ENCODE assay signal across 1 cellular context in genomic region chr3:193662757-193663322, GRCh38.
TF ChIP-seq lines count a peak whose summit lies in the region.

No MANE protein-coding gene starts in this region.

TF ChIP-seq in K562, 482 proteins besides CTCF, POLR2A, EP300 and RAD21 (continued from another document and continues in another):
- TF ChIP-seq, protein P1, sequence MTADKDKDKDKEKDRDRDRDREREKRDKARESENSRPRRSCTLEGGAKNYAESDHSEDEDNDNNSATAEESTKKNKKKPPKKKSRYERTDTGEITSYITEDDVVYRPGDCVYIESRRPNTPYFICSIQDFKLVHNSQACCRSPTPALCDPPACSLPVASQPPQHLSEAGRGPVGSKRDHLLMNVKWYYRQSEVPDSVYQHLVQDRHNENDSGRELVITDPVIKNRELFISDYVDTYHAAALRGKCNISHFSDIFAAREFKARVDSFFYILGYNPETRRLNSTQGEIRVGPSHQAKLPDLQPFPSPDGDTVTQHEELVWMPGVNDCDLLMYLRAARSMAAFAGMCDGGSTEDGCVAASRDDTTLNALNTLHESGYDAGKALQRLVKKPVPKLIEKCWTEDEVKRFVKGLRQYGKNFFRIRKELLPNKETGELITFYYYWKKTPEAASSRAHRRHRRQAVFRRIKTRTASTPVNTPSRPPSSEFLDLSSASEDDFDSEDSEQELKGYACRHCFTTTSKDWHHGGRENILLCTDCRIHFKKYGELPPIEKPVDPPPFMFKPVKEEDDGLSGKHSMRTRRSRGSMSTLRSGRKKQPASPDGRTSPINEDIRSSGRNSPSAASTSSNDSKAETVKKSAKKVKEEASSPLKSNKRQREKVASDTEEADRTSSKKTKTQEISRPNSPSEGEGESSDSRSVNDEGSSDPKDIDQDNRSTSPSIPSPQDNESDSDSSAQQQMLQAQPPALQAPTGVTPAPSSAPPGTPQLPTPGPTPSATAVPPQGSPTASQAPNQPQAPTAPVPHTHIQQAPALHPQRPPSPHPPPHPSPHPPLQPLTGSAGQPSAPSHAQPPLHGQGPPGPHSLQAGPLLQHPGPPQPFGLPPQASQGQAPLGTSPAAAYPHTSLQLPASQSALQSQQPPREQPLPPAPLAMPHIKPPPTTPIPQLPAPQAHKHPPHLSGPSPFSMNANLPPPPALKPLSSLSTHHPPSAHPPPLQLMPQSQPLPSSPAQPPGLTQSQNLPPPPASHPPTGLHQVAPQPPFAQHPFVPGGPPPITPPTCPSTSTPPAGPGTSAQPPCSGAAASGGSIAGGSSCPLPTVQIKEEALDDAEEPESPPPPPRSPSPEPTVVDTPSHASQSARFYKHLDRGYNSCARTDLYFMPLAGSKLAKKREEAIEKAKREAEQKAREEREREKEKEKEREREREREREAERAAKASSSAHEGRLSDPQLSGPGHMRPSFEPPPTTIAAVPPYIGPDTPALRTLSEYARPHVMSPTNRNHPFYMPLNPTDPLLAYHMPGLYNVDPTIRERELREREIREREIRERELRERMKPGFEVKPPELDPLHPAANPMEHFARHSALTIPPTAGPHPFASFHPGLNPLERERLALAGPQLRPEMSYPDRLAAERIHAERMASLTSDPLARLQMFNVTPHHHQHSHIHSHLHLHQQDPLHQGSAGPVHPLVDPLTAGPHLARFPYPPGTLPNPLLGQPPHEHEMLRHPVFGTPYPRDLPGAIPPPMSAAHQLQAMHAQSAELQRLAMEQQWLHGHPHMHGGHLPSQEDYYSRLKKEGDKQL (CRISPR knock-in tag; IDR thresholded peaks at IDR 0.05; ENCODE audit: borderline replicate concordance) = no peak
- TF ChIP-seq SRF (CRISPR knock-in tag; IDR thresholded peaks at IDR 0.05) (no peak), FOS (IDR thresholded peaks at IDR 0.05; ENCODE audit: extremely low read depth, insufficient read length) (no peak), NELFE (IDR thresholded peaks at IDR 0.05; ENCODE audit: insufficient read depth, insufficient read length) (no peak), LEF1 (IDR thresholded peaks at IDR 0.05) (peak; percentile 50; the same call in 1 of the 2 replicates), NR2C2 (CRISPR knock-in tag; IDR thresholded peaks at IDR 0.05) (no peak), NR2C2 (tag; IDR thresholded peaks at IDR 0.05) (no peak), TRIM28 (IDR thresholded peaks at IDR 0.05) (no peak), BCOR (IDR thresholded peaks at IDR 0.05) (no peak), RBM15 (IDR thresholded peaks at IDR 0.05; ENCODE audit: insufficient read depth, low read length) (no peak), ETV1 (tag; conservative IDR thresholded peaks at IDR 0.05; ENCODE audit: low read depth) (peak; percentile 81), CSDE1 (IDR thresholded peaks at IDR 0.05) (no peak), HDGF (IDR thresholded peaks at IDR 0.05) (no peak), NR2C1 (IDR thresholded peaks at IDR 0.05) (no peak), NR2C1 (tag; IDR thresholded peaks at IDR 0.05) (no peak), FOXA3 (CRISPR knock-in tag; conservative IDR thresholded peaks at IDR 0.05 in 1 of 2, IDR thresholded peaks at IDR 0.05 in 1 of 2) (0 out of 4 replicates have a peak, but pooled peaks of 1 of the 2 experiments have one; percentile 8), CBX1 (IDR thresholded peaks at IDR 0.05; ENCODE audit: low read depth) (no peak), JUND (IDR thresholded peaks at IDR 0.05; ENCODE audit: borderline replicate concordance, low read depth, low read length) (0 out of 2 replicates have a peak, but pooled peaks have one; percentile 7), JUND (tag; IDR thresholded peaks at IDR 0.05; ENCODE audit: borderline replicate concordance, low read depth, low read length) (peak; percentile 28; the same call in 1 of the 3 replicates), ARID1B (IDR thresholded peaks at IDR 0.05) (peak; percentile 46; the same call in 1 of the 2 replicates), VEZF1 (CRISPR knock-in tag; IDR thresholded peaks at IDR 0.05) (no peak), PRMT5 (CRISPR knock-in tag; IDR thresholded peaks at IDR 0.05) (no peak), TCF3 (CRISPR knock-in tag; IDR thresholded peaks at IDR 0.05) (0 out of 2 replicates have a peak, but pooled peaks have one; percentile 7), XRCC5 (IDR thresholded peaks at IDR 0.05; ENCODE audit: low read depth, low read length) (no peak), ZNF311 (CRISPR knock-in tag; IDR thresholded peaks at IDR 0.05) (0 out of 2 replicates have a peak, but pooled peaks have one; percentile 50), JUN (IDR thresholded peaks at IDR 0.05; ENCODE audit: borderline replicate concordance, low read depth, low read length) (no peak), JUN (CRISPR knock-in tag; IDR thresholded peaks at IDR 0.05; ENCODE audit: borderline replicate concordance) (no peak), ZBTB1 (CRISPR knock-in tag; IDR thresholded peaks at IDR 0.05; ENCODE audit: borderline replicate concordance, low read depth) (no peak), NR1H2 (CRISPR knock-in tag; IDR thresholded peaks at IDR 0.05) (no peak), MAFG (tag; conservative IDR thresholded peaks at IDR 0.05) (peak; percentile 62; the same call in 1 of the 2 replicates), GABPA (tag; conservative IDR thresholded peaks at IDR 0.05; ENCODE audit: low read depth) (no peak), SMAD4 (CRISPR knock-in tag; conservative IDR thresholded peaks at IDR 0.05) (peak; percentile 63), SREBF2 (CRISPR knock-in tag; IDR thresholded peaks at IDR 0.05) (no peak), RUNX1 (IDR thresholded peaks at IDR 0.05; ENCODE audit: low read depth) (no peak), ELF4 (CRISPR knock-in tag; IDR thresholded peaks at IDR 0.05) (no peak), CBX8 (IDR thresholded peaks at IDR 0.05; ENCODE audit: borderline replicate concordance, extremely low read depth, low read depth, low read length, poor library complexity, severe bottlenecking) (no peak), ZNF23 (CRISPR knock-in tag; IDR thresholded peaks at IDR 0.05) (0 out of 2 replicates have a peak, but pooled peaks have one; percentile 49), HCFC1 (IDR thresholded peaks at IDR 0.05; ENCODE audit: low read depth, low read length) (no peak), ZNF507 (tag; conservative IDR thresholded peaks at IDR 0.05) (no peak), CHCHD3 (CRISPR knock-in tag; IDR thresholded peaks at IDR 0.05) (no peak), ATF7 (IDR thresholded peaks at IDR 0.05) (no peak; the same call in 1 of the 2 replicates), NUFIP1 (IDR thresholded peaks at IDR 0.05; ENCODE audit: partially characterized antibody) (no peak), SPI1 (IDR thresholded peaks at IDR 0.05; ENCODE audit: borderline replicate concordance, low read depth, low read length) (no peak), MAZ (CRISPR knock-in tag; conservative IDR thresholded peaks at IDR 0.05 in 1 of 2, IDR thresholded peaks at IDR 0.05 in 1 of 2) (0 out of 4 replicates have a peak, but pooled peaks of 1 of the 2 experiments have one; percentile 29), SRSF3 (IDR thresholded peaks at IDR 0.05; ENCODE audit: insufficient read depth, low read length) (no peak), KDM4B (IDR thresholded peaks at IDR 0.05; ENCODE audit: borderline replicate concordance in 2 of 2, low read depth in 1 of 2) (no peak), MEF2D (tag; conservative IDR thresholded peaks at IDR 0.05; ENCODE audit: low read depth) (no peak), ZNF57 (CRISPR knock-in tag; IDR thresholded peaks at IDR 0.05) (no peak), PCBP1 (IDR thresholded peaks at IDR 0.05; ENCODE audit: low read depth, low read length, poor library complexity, severe bottlenecking) (no peak), DPF2 (IDR thresholded peaks at IDR 0.05) (peak; percentile 62; the same call in 1 of the 2 replicates), PTTG1 (tag; IDR thresholded peaks at IDR 0.05; ENCODE audit: low read depth) (no peak), ZBTB9 (CRISPR knock-in tag; IDR thresholded peaks at IDR 0.05) (no peak; the same call in 1 of the 2 replicates), ELF1 (tag; IDR thresholded peaks at IDR 0.05) (0 out of 2 replicates have a peak, but pooled peaks have one; percentile 28), CBX2 (IDR thresholded peaks at IDR 0.05; ENCODE audit: insufficient read depth, low read length, poor library complexity, severe bottlenecking) (no peak), PURB (CRISPR knock-in tag; IDR thresholded peaks at IDR 0.05; ENCODE audit: low read depth) (no peak)
- TF ChIP-seq, protein P2, sequence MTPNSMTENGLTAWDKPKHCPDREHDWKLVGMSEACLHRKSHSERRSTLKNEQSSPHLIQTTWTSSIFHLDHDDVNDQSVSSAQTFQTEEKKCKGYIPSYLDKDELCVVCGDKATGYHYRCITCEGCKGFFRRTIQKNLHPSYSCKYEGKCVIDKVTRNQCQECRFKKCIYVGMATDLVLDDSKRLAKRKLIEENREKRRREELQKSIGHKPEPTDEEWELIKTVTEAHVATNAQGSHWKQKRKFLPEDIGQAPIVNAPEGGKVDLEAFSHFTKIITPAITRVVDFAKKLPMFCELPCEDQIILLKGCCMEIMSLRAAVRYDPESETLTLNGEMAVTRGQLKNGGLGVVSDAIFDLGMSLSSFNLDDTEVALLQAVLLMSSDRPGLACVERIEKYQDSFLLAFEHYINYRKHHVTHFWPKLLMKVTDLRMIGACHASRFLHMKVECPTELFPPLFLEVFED (CRISPR knock-in tag; conservative IDR thresholded peaks at IDR 0.05) = no peak
- TF ChIP-seq, protein P3, sequence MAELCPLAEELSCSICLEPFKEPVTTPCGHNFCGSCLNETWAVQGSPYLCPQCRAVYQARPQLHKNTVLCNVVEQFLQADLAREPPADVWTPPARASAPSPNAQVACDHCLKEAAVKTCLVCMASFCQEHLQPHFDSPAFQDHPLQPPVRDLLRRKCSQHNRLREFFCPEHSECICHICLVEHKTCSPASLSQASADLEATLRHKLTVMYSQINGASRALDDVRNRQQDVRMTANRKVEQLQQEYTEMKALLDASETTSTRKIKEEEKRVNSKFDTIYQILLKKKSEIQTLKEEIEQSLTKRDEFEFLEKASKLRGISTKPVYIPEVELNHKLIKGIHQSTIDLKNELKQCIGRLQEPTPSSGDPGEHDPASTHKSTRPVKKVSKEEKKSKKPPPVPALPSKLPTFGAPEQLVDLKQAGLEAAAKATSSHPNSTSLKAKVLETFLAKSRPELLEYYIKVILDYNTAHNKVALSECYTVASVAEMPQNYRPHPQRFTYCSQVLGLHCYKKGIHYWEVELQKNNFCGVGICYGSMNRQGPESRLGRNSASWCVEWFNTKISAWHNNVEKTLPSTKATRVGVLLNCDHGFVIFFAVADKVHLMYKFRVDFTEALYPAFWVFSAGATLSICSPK (IDR thresholded peaks at IDR 0.05; ENCODE audit: borderline replicate concordance) = no peak
- TF ChIP-seq, protein P4, sequence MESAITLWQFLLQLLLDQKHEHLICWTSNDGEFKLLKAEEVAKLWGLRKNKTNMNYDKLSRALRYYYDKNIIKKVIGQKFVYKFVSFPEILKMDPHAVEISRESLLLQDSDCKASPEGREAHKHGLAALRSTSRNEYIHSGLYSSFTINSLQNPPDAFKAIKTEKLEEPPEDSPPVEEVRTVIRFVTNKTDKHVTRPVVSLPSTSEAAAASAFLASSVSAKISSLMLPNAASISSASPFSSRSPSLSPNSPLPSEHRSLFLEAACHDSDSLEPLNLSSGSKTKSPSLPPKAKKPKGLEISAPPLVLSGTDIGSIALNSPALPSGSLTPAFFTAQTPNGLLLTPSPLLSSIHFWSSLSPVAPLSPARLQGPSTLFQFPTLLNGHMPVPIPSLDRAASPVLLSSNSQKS (CRISPR knock-in tag; IDR thresholded peaks at IDR 0.05) = no peak
- TF ChIP-seq, protein P5, sequence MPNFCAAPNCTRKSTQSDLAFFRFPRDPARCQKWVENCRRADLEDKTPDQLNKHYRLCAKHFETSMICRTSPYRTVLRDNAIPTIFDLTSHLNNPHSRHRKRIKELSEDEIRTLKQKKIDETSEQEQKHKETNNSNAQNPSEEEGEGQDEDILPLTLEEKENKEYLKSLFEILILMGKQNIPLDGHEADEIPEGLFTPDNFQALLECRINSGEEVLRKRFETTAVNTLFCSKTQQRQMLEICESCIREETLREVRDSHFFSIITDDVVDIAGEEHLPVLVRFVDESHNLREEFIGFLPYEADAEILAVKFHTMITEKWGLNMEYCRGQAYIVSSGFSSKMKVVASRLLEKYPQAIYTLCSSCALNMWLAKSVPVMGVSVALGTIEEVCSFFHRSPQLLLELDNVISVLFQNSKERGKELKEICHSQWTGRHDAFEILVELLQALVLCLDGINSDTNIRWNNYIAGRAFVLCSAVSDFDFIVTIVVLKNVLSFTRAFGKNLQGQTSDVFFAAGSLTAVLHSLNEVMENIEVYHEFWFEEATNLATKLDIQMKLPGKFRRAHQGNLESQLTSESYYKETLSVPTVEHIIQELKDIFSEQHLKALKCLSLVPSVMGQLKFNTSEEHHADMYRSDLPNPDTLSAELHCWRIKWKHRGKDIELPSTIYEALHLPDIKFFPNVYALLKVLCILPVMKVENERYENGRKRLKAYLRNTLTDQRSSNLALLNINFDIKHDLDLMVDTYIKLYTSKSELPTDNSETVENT (CRISPR knock-in tag; IDR thresholded peaks at IDR 0.05) = no peak
- TF ChIP-seq, protein P6, sequence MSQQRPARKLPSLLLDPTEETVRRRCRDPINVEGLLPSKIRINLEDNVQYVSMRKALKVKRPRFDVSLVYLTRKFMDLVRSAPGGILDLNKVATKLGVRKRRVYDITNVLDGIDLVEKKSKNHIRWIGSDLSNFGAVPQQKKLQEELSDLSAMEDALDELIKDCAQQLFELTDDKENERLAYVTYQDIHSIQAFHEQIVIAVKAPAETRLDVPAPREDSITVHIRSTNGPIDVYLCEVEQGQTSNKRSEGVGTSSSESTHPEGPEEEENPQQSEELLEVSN (IDR thresholded peaks at IDR 0.05; ENCODE audit: borderline replicate concordance in 1 of 2, extremely low read depth in 1 of 2, insufficient read depth in 1 of 2, insufficient read length in 1 of 2, low read depth in 1 of 2, low read length in 1 of 2, poor library complexity in 1 of 2, severe bottlenecking in 1 of 2) = no peak
